Comparison of ENCODE assay signal across 8 cellular contexts in genomic region chr12:12398026-12398859, GRCh38. TPM values are rescaled to one million over a fixed set of nuclear protein-coding genes. Genes with fewer than 3 reads are reported as not detected.
DNase-seq lines count a peak whose midpoint lies in the region; ATAC-seq and TF ChIP-seq lines count a peak whose summit lies in the region.

No MANE protein-coding gene starts in this region.

- ATAC-seq in sciatic nerve = peak; percentile 98
- no peak for ATAC-seq in HG02884 (IDR thresholded peaks at IDR 0.05; ENCODE audit: unreplicated experiment)

- TF ChIP-seq CTCF in PC-9 (conservative IDR thresholded peaks at IDR 0.05) = no peak

- POLR2A ChIA-PET in PC-9 (lab: Charles Lee; ENCODE audit: unreplicated experiment) = interaction anchor here (0.6 kb wide), 1 partner anchor 166 kb away, joined by 4 read pairs; no protein-coding TSS in a partner anchor

- H3F3A ChIP-seq in PC-9 (ENCODE audit: insufficient read depth, low read depth) = peaks cover 25% of the 10 kb centered on the region

- H3K27ac ChIP-seq in PC-9 = peak overlapping the region; percentile 51

- BruUV-seq in PC-9 (replicated peaks; lab: Mats Ljungman, UMichigan) = no TSS peak

- H2AFZ ChIP-seq in PC-9 = no peak overlapping the region

- no peaks in the 10 kb centered on the region for H3K27me3 ChIP-seq in PC-9 (ENCODE audit: insufficient read depth, low read depth)

- peak overlapping the region; percentile 43 for H3K4me2 ChIP-seq in PC-9

- H4K20me1 ChIP-seq in PC-9 (ENCODE audit: insufficient read depth) = no peaks in the 10 kb centered on the region

- intact Hi-C loops in PC-9 (cut with micrococcal nuclease; ENCODE audit: unreplicated experiment) (no loop called here), sciatic nerve (cut with DNase I) (no loop called here)

- DNase-seq in ELR (ENCODE audit: low read depth) (peak; percentile 91), PC-9 (peak; percentile 35 to 90), fibroblast of peridontal ligament (ENCODE audit: extremely low read depth) (peak; percentile 97), sciatic nerve (ENCODE audit: low spot score) (peak; percentile 72), NCI-H128 (lab: John Stamatoyannopoulos, UW; ENCODE audit: unreplicated experiment) (no peak)
- no peak for DNase-seq in activated effector memory CD4-positive, alpha-beta T cell treated with Interleukin-2 at 50 U/mL for 16 hours
- no peak for DNase-seq in activated CD4-positive, alpha-beta T cell treated with anti-CD3 and anti-CD28 coated beads for 4 hours

- no peak overlapping the region for H3K4me3 ChIP-seq in PC-9

- peaks cover 7% of the 10 kb centered on the region; the same call in 1 of the 2 replicates for H3K79me2 ChIP-seq in PC-9 (ENCODE audit: low read depth)

- H3K4me1 ChIP-seq in PC-9 (replicated peaks; ENCODE audit: insufficient read depth) = peaks cover 27% of the 10 kb centered on the region

- no peaks in the 10 kb centered on the region for H3K9me3 ChIP-seq in PC-9 (ENCODE audit: insufficient read depth, low read depth)

- 0 out of 2 replicates have a peak, but pooled peaks cover 3% of the 10 kb centered on the region for H3K36me3 ChIP-seq in PC-9 (ENCODE audit: low read depth)

- CTCF ChIA-PET in PC-9 (lab: Charles Lee) = interaction anchor here (0.7 kb wide), 1 partner anchor 128 kb away, joined by 3 read pairs; no protein-coding TSS in a partner anchor

- no peaks in the 10 kb centered on the region for H3K9me2 ChIP-seq in PC-9 (ENCODE audit: insufficient read depth)

RNA-seq across cellular contexts. Expression of gene BORCS5, which starts 41.4 kb away (rescaled TPM):
- total RNA-seq in PC-9 (2021) (18.2 and 19.7 TPM in 2 replicates), sciatic nerve (35.8 TPM)

RNA-seq across cellular contexts. Expression of gene MANSC1, which starts 48.2 kb away (rescaled TPM):
- total RNA-seq in PC-9 (2021) = 25.5 and 32.0 TPM in 2 replicates
- total RNA-seq in sciatic nerve = 19.8 TPM

Comparison
In these comparisons a context has a peak if more than half of its experiments do, and no peak if none do; other contexts are left out.
1. DNase-seq: peak in ELR (single experiment), PC-9 (2 of 2), fibroblast of peridontal ligament (single experiment) and sciatic nerve (single experiment); none in NCI-H128 (single experiment), activated effector memory CD4-positive, alpha-beta T cell treated with Interleukin-2 at 50 U/mL for 16 hours (single experiment) and activated CD4-positive, alpha-beta T cell treated with anti-CD3 and anti-CD28 coated beads for 4 hours (0 of 2).